Comparison of ENCODE assay signal across 10 cellular contexts in genomic region chr3:172449468-172450149, GRCh38. TPM values are rescaled to one million over a fixed set of nuclear protein-coding genes. Genes with fewer than 3 reads are reported as not detected.
DNase-seq lines count a peak whose midpoint lies in the region; ATAC-seq and TF ChIP-seq lines count a peak whose summit lies in the region.
"Had no signal": no experiment of that assay in that cellular context is flagged by ENCODE, and none has a peak within 500 bp of the region (broad histone marks: within the 10 kb centered on the region; RNA-seq: fewer than 3 reads in every experiment).

No MANE protein-coding gene starts in this region.

- CTCF ChIA-PET in WTC11 (lab: Charles Lee), result interaction anchor here (1.6 to 3.2 kb wide), 2 partner anchors 9 to 11 kb away, joined by 5 to 20 read pairs; no protein-coding TSS in a partner anchor

- no peaks in the 10 kb centered on the region for H3K9me3 Mint-ChIP-seq in WTC11

- H3K27me3 ChIP-seq in heart left ventricle, result peaks cover 9 to 80% (median 62%) of the 10 kb centered on the region in 9 donors

- peaks cover 29% of the 10 kb centered on the region for H3K4me1 Mint-ChIP-seq in WTC11

- peaks cover 73% of the 10 kb centered on the region for H3K27me3 Mint-ChIP-seq in WTC11 (ENCODE audit: low read depth)

- WGBS in heart left ventricle, 4 donors, result 5 to 9% (median 6%) methylated on average over 22 to 34 of the region's 34 CpGs

- no peak for TF ChIP-seq POLR2A in heart left ventricle (IDR thresholded peaks at IDR 0.05)

- no peaks in the 10 kb centered on the region for H3K36me3 ChIP-seq in heart left ventricle

- peak overlapping the region; percentile 68 for H3K4me3 Mint-ChIP-seq in WTC11

- no peaks in the 10 kb centered on the region for H3K9me3 ChIP-seq in heart left ventricle

- H3K27ac Mint-ChIP-seq in WTC11, result no peak overlapping the region
- H3K27ac Mint-ChIP-seq: naive B cell had no signal

- peak; percentile 82 for ATAC-seq in WTC11
- peak in 3 of 4 donors; percentile 71 for ATAC-seq in heart left ventricle
- no peak for ATAC-seq in GM21515 (IDR thresholded peaks at IDR 0.05; ENCODE audit: unreplicated experiment)
- ATAC-seq in HG03354 (IDR thresholded peaks at IDR 0.05; ENCODE audit: poor library complexity, severe bottlenecking, unreplicated experiment), result no peak

- H3K4me3 ChIP-seq in heart left ventricle, result no peak overlapping the region

- no peaks in the 10 kb centered on the region for H3K36me3 Mint-ChIP-seq in WTC11

- POLR2A ChIA-PET in WTC11 (lab: Charles Lee), result no interaction called here

- TF ChIP-seq CTCF in WTC11 (IDR thresholded peaks at IDR 0.05) (peak; percentile 27; the same call in 1 of the 2 replicates), heart left ventricle (IDR thresholded peaks at IDR 0.05) (no peak)

- DNase-seq in NCI-H82 (lab: John Stamatoyannopoulos, UW), result peak; percentile 34
- no peak for DNase-seq in NCI-H82 treated with DMSO at 0.1 percent for 48 hours (lab: John Stamatoyannopoulos, UW; ENCODE audit: unreplicated experiment)
- DNase-seq in WTC11 (ENCODE audit: low spot score), result peak; percentile 83
- DNase-seq in heart left ventricle, result peak in 1 of 5 donors; percentile 27
- peak; percentile 29 for DNase-seq in renal cortical epithelial cell (ENCODE audit: low read depth)
- DNase-seq in NCI-H446 (lab: John Stamatoyannopoulos, UW), result no peak
- DNase-seq: naive B cell had no signal

- peaks cover 0 to 24% (median 4%) of the 10 kb centered on the region in 12 donors for H3K4me1 ChIP-seq in heart left ventricle

- intact Hi-C loops in heart left ventricle (cut with DNase I), result no loop called here

- no peak overlapping the region for H3K27ac ChIP-seq in heart left ventricle

TF ChIP-seq in WTC11, 78 proteins besides CTCF, POLR2A, EP300 and RAD21 (continues in another document):
- peak; percentile 44; the same call in 1 of the 2 replicates for TF ChIP-seq ESRRA (CRISPR knock-in tag; IDR thresholded peaks at IDR 0.05; ENCODE audit: borderline replicate concordance)
- no peak for TF ChIP-seq TCF7 (CRISPR knock-in tag; IDR thresholded peaks at IDR 0.05; ENCODE audit: low read depth)
- no peak for TF ChIP-seq RELA (CRISPR knock-in tag; IDR thresholded peaks at IDR 0.05; ENCODE audit: borderline replicate concordance)
- TF ChIP-seq ZNF138 (CRISPR knock-in tag; conservative IDR thresholded peaks at IDR 0.05), result 0 out of 2 replicates have a peak, but pooled peaks have one; percentile 58
- no peak for TF ChIP-seq MLX (CRISPR knock-in tag; IDR thresholded peaks at IDR 0.05)
- TF ChIP-seq ZNF219 (CRISPR knock-in tag; IDR thresholded peaks at IDR 0.05; ENCODE audit: borderline replicate concordance), result no peak
- no peak for TF ChIP-seq ZNF121 (CRISPR knock-in tag; IDR thresholded peaks at IDR 0.05)
- TF ChIP-seq ARID4B (CRISPR knock-in tag; IDR thresholded peaks at IDR 0.05; ENCODE audit: borderline replicate concordance), result peak; percentile 65; the same call in 1 of the 2 replicates
- TF ChIP-seq FOXJ3 (CRISPR knock-in tag; IDR thresholded peaks at IDR 0.05; ENCODE audit: borderline replicate concordance), result no peak
- TF ChIP-seq E2F5 (CRISPR knock-in tag; IDR thresholded peaks at IDR 0.05), result no peak
- TF ChIP-seq FOXP1 (CRISPR knock-in tag; IDR thresholded peaks at IDR 0.05; ENCODE audit: borderline replicate concordance), result peak; percentile 81
- TF ChIP-seq ZNF317 (CRISPR knock-in tag; IDR thresholded peaks at IDR 0.05; ENCODE audit: borderline replicate concordance, low read depth), result no peak
- peak; percentile 66; the same call in 1 of the 2 replicates for TF ChIP-seq IRF1 (CRISPR knock-in tag; IDR thresholded peaks at IDR 0.05)
- peak; percentile 83 for TF ChIP-seq FOXK1 (CRISPR knock-in tag; IDR thresholded peaks at IDR 0.05)
- no peak for TF ChIP-seq GRHL2 (CRISPR knock-in tag; IDR thresholded peaks at IDR 0.05; ENCODE audit: insufficient replicate concordance, severe bottlenecking)
- no peak for TF ChIP-seq ELF4 (CRISPR knock-in tag; IDR thresholded peaks at IDR 0.05; ENCODE audit: low read depth)
- TF ChIP-seq NFE2L1 (CRISPR knock-in tag; IDR thresholded peaks at IDR 0.05), result 0 out of 2 replicates have a peak, but pooled peaks have one; percentile 45
- no peak for TF ChIP-seq E2F4 (CRISPR knock-in tag; IDR thresholded peaks at IDR 0.05; ENCODE audit: borderline replicate concordance, low read depth)
- TF ChIP-seq CREM (CRISPR knock-in tag; IDR thresholded peaks at IDR 0.05), result no peak; the same call in 1 of the 2 replicates
- TF ChIP-seq NR3C1 (CRISPR knock-in tag; conservative IDR thresholded peaks at IDR 0.05; ENCODE audit: low read depth), result no peak
- TF ChIP-seq ATF6 (CRISPR knock-in tag; IDR thresholded peaks at IDR 0.05), result no peak

RNA-seq across cellular contexts. Expression of gene GHSR, which starts 1.4 kb away (rescaled TPM):
- total RNA-seq in WTC11 (2021) (not detected in 3 replicates), heart left ventricle (not detected), renal cortical epithelial cell (not detected in 2 replicates)
- not detected for polyA plus RNA-seq in heart left ventricle
- polyA plus RNA-seq: thymus had no signal

Comparison
In these comparisons a context has a peak if more than half of its experiments do, and no peak if none do; other contexts are left out.
1. DNase-seq: peak in NCI-H82 (single experiment), WTC11 (single experiment) and renal cortical epithelial cell (single experiment); none in NCI-H82 treated with DMSO at 0.1 percent for 48 hours (single experiment) and NCI-H446 (0 of 2).
2. ATAC-seq: peak in WTC11 (single experiment) and heart left ventricle (3 of 4); none in GM21515 (single experiment) and HG03354 (single experiment).